In the genomic region with DNA sequence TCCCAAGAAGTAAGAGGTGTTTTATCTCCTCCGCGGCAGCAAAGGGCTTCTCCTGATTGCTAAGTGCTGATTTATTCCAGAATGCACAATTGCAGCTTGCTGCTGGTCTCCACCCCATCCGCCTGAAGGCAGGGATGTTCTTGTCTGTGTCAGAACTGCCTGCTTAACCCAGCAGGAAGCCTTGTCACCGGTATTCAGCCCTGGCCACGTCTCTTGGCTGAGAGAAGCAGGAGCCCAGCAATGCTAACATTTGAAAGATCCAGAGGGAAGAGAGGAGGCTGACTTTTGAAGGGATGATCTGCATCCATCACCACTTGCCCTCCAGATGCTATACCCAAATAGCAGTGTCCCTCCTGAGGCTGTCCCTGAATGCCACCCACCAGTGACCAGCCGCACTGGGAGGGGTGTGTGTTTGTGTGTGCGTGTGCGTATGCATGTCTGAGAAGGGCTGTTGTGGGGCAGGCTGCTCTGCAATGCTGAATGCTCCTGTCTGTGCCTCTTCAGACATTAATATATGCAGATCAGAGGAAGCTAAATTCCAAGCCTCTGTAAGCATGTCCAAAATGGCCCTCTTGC, we compare ENCODE assay signal across 10 cellular contexts. TPM values are rescaled to one million over a fixed set of nuclear protein-coding genes. Genes with fewer than 3 reads are reported as not detected.
A peak's percentile ranks its signal among the peaks of the same experiment; 100 is the strongest.
DNase-seq lines count a peak whose midpoint lies in the region; ATAC-seq, FAIRE-seq and TF ChIP-seq lines count a peak whose summit lies in the region.
"Had no signal": no experiment of that assay in that cellular context is flagged by ENCODE, and none has a peak within 500 bp of the region (broad histone marks: within the 10 kb centered on the region; RNA-seq: fewer than 3 reads in every experiment).

No MANE protein-coding gene starts in this region.

- H2AK5ac ChIP-seq in H9 (ENCODE audit: insufficient read length, low read length) = no peak overlapping the region

- H3K79me1 ChIP-seq in H9 (ENCODE audit: insufficient read depth, low read depth, low read length, poor library complexity, severe bottlenecking) = no peaks in the 10 kb centered on the region

- H3K4me2 ChIP-seq in H9 (ENCODE audit: insufficient read depth, insufficient read length, low read length) = no peak overlapping the region
- H3K4me2 ChIP-seq in fibroblast of lung (ENCODE audit: extremely low read depth, insufficient read depth, low read length) = peak overlapping the region; percentile 73

- no peaks in the 10 kb centered on the region for H4K20me1 ChIP-seq in H9 (ENCODE audit: control insufficient read depth, insufficient read depth, insufficient read length)
- no peaks in the 10 kb centered on the region for H4K20me1 ChIP-seq in fibroblast of lung (ENCODE audit: control insufficient read depth, extremely low read depth, insufficient read depth, low read length)

- no peak overlapping the region for H3K4me3 Mint-ChIP-seq in H9
- H3K4me3 Mint-ChIP-seq in activated CD4-positive, alpha-beta T cell treated with anti-CD3 and anti-CD28 coated beads, Interleukin-2, amount 10 ng/mL, durations not matched to agents 24 days and 14 days = peak overlapping the region; percentile 80

- TF ChIP-seq POLR2A in uterus (IDR thresholded peaks at IDR 0.05) = no peak

- no peak overlapping the region for H2BK5ac ChIP-seq in H9 (ENCODE audit: insufficient read length, low read length)

- DNase-seq in H9 = peak; percentile 49
- DNase-seq in activated CD4-positive, alpha-beta T cell treated with anti-CD3 and anti-CD28 coated beads, Interleukin-2, amount 10 ng/mL, durations not matched to agents 24 days and 14 days = peak; percentile 86
- DNase-seq in fibroblast of lung (ENCODE audit: low read depth in 2 of 2) = no peak
- DNase-seq in sciatic nerve (ENCODE audit: low spot score) = no peak
- DNase-seq in uterus = no peak
- no peak for DNase-seq in RCC 7860 (ENCODE audit: low spot score)
- DNase-seq in mesenteric fat pad (ENCODE audit: low spot score) = no peak

- FAIRE-seq in RCC 7860 (lab: Jason Lieb, UNC) = no peak

- no peak overlapping the region for H2BK12ac ChIP-seq in H9 (ENCODE audit: insufficient read length, low read depth, low read length)

- peaks cover 20 to 34% of the 10 kb centered on the region in 2 experiments for H3K4me1 Mint-ChIP-seq in H9
- H3K4me1 Mint-ChIP-seq in activated CD4-positive, alpha-beta T cell treated with anti-CD3 and anti-CD28 coated beads, Interleukin-2, amount 10 ng/mL, durations not matched to agents 24 days and 14 days = peaks cover 81% of the 10 kb centered on the region

- H3K14ac ChIP-seq in H9 (ENCODE audit: insufficient read depth, low read length) = no peak overlapping the region

- H3K9ac ChIP-seq in H9 (ENCODE audit: extremely low read depth, insufficient read length, low read length) (no peak overlapping the region), fibroblast of lung (ENCODE audit: insufficient read depth, low read length) (no peak overlapping the region)

- no peak overlapping the region for H2AFZ ChIP-seq in H9 (ENCODE audit: low read length)
- H2AFZ ChIP-seq in fibroblast of lung (ENCODE audit: low read length) = no peak overlapping the region

- no peaks in the 10 kb centered on the region for H3K27me3 Mint-ChIP-seq in H9 (ENCODE audit: low read depth)
- H3K27me3 Mint-ChIP-seq in activated CD4-positive, alpha-beta T cell treated with anti-CD3 and anti-CD28 coated beads, Interleukin-2, amount 10 ng/mL, durations not matched to agents 24 days and 14 days = no peaks in the 10 kb centered on the region

- H4K8ac ChIP-seq in H9 (replicated peaks; ENCODE audit: insufficient read length, low read depth, low read length) = no peak overlapping the region

- no peaks in the 10 kb centered on the region for H3K36me3 Mint-ChIP-seq in H9 (ENCODE audit: insufficient read depth in 1 of 3, low read depth in 3 of 3)
- H3K36me3 Mint-ChIP-seq in activated CD4-positive, alpha-beta T cell treated with anti-CD3 and anti-CD28 coated beads, Interleukin-2, amount 10 ng/mL, durations not matched to agents 24 days and 14 days (ENCODE audit: low read depth) = peaks cover 10% of the 10 kb centered on the region

- H4K5ac ChIP-seq in H9 (ENCODE audit: insufficient read length, low read depth, low read length) = no peak overlapping the region

- H3K9me3 Mint-ChIP-seq in H9 = no peaks in the 10 kb centered on the region
- no peaks in the 10 kb centered on the region for H3K9me3 Mint-ChIP-seq in activated CD4-positive, alpha-beta T cell treated with anti-CD3 and anti-CD28 coated beads, Interleukin-2, amount 10 ng/mL, durations not matched to agents 24 days and 14 days

- H3K36me3 ChIP-seq in fibroblast of lung (ENCODE audit: control insufficient read depth, insufficient read depth, low read length) = no peaks in the 10 kb centered on the region
- H3K36me3 ChIP-seq in uterus = no peaks in the 10 kb centered on the region
- H3K36me3 ChIP-seq: adrenal gland had no signal

- H3K27me3 ChIP-seq in H9 (ENCODE audit: insufficient read depth, low read length) = no peaks in the 10 kb centered on the region
- H3K27me3 ChIP-seq in fibroblast of lung (ENCODE audit: control insufficient read depth, insufficient read depth, low read length) = peaks cover 26% of the 10 kb centered on the region
- no peaks in the 10 kb centered on the region for H3K27me3 ChIP-seq in uterus

- H3K27ac ChIP-seq in H9 (ENCODE audit: insufficient read length, low read depth, low read length) (no peak overlapping the region), fibroblast of lung (ENCODE audit: insufficient read depth, low read length) (no peak overlapping the region), uterus (no peak overlapping the region)
- H3K27ac ChIP-seq: adrenal gland had no signal

- intact Hi-C loops in activated CD4-positive, alpha-beta T cell treated with anti-CD3 and anti-CD28 coated beads, Interleukin-2, amount 10 ng/mL, durations not matched to agents 24 days and 14 days (cut with micrococcal nuclease) = loop anchor here (1.0 to 10.0 kb wide), 4 partner anchors 79 to 1055 kb away; a partner anchor contains a TSS
- intact Hi-C loops in sciatic nerve (cut with DNase I) (no loop called here), uterus (cut with DNase I; ENCODE audit: low total_unique reads) (loop anchor here (2.0 kb wide), 1 partner anchor 17 kb away; no protein-coding TSS in a partner anchor)

- no peak overlapping the region for H3K18ac ChIP-seq in H9 (ENCODE audit: insufficient read length, low read depth, low read length)

- TF ChIP-seq CTCF in H9 (conservative IDR thresholded peaks at IDR 0.05) (no peak), fibroblast of lung (conservative IDR thresholded peaks at IDR 0.05 in 1 of 2, IDR thresholded peaks at IDR 0.05 in 1 of 2; ENCODE audit: low read depth in 1 of 2, low read length in 2 of 2) (no peak), uterus (IDR thresholded peaks at IDR 0.05) (no peak)

- H3K9me3 ChIP-seq in H9 (ENCODE audit: control insufficient read depth, low read depth, low read length) = no peaks in the 10 kb centered on the region
- no peaks in the 10 kb centered on the region for H3K9me3 ChIP-seq in fibroblast of lung (ENCODE audit: control insufficient read depth, insufficient read depth, low read depth, low read length)
- H3K9me3 ChIP-seq in uterus = no peaks in the 10 kb centered on the region
- H3K9me3 ChIP-seq: adrenal gland had no signal

- no peaks in the 10 kb centered on the region for H3K23me2 ChIP-seq in H9 (ENCODE audit: insufficient read length, low read depth, low read length, poor library complexity, severe bottlenecking)

- H2BK15ac ChIP-seq in H9 (ENCODE audit: low read depth, low read length) = no peak overlapping the region

- no peak overlapping the region for H3T11ph ChIP-seq in H9 (ENCODE audit: low read length)

- no peak overlapping the region for H3K23ac ChIP-seq in H9 (ENCODE audit: insufficient read length, low read depth, low read length)

- H3K4ac ChIP-seq in H9 (ENCODE audit: low read depth, low read length) = no peak overlapping the region

- ATAC-seq in sciatic nerve (peak; percentile 45), GM18873 (IDR thresholded peaks at IDR 0.05; ENCODE audit: low FRiP score, unreplicated experiment) (no peak)
- ATAC-seq: HCT116 had no signal

- no peaks in the 10 kb centered on the region for H3K79me2 ChIP-seq in H9 (ENCODE audit: insufficient read depth, low read length)
- no peaks in the 10 kb centered on the region for H3K79me2 ChIP-seq in fibroblast of lung (ENCODE audit: control insufficient read depth, insufficient read depth, low read length)

- H3K4me3 ChIP-seq in fibroblast of lung (replicated peaks in 1 of 4; ENCODE audit: control extremely low read depth in 1 of 4, insufficient read depth in 1 of 4, low read depth in 3 of 4, low read length in 4 of 4) (peak overlapping the region; percentile 18 to 33 (median 24)), uterus (no peak overlapping the region)
- H3K4me3 ChIP-seq: adrenal gland had no signal

- no peak overlapping the region for H3K56ac ChIP-seq in H9 (ENCODE audit: insufficient read length, low read depth, low read length)

- H2BK20ac ChIP-seq in H9 (ENCODE audit: low read depth, low read length, poor library complexity, severe bottlenecking) = no peak overlapping the region

- H4K91ac ChIP-seq in H9 (ENCODE audit: insufficient read length, low read depth, low read length) = no peak overlapping the region

- H3K27ac Mint-ChIP-seq in H9 = no peak overlapping the region; a peak in 1 of 7 replicates
- peak overlapping the region; percentile 95 for H3K27ac Mint-ChIP-seq in activated CD4-positive, alpha-beta T cell treated with anti-CD3 and anti-CD28 coated beads, Interleukin-2, amount 10 ng/mL, durations not matched to agents 24 days and 14 days

- no peak overlapping the region for H2BK120ac ChIP-seq in H9 (ENCODE audit: low read depth, low read length, poor library complexity, severe bottlenecking)

- H3K4me1 ChIP-seq in H9 (ENCODE audit: insufficient read depth, low read length) (peaks cover 2% of the 10 kb centered on the region; the same call in 1 of the 2 replicates), fibroblast of lung (ENCODE audit: control insufficient read depth, extremely low read depth, insufficient read depth, low read length) (no peaks in the 10 kb centered on the region), uterus (no peaks in the 10 kb centered on the region)
- H3K4me1 ChIP-seq: adrenal gland had no signal

- no CpG with 5 or more reads among the region's 8 CpGs for WGBS in H9 (ENCODE audit: extremely low coverage, insufficient read length, low lambda C conversion rate)

RNA-seq across cellular contexts. Expression of a gene that starts 4.0 kb away (rescaled TPM):
- total RNA-seq in H9 (2021) (not detected in 2 replicates), fibroblast of lung (not detected in 2 replicates), sciatic nerve (0.80 TPM), uterus (under 1 TPM in 2 of 4 donors, not detected in 2; 0.14 to 0.18 TPM), mesenteric fat pad (0.71 TPM)
- 2.0 and 2.7 TPM in 2 replicates for total RNA-seq in activated CD4-positive, alpha-beta T cell treated with anti-CD3 and anti-CD28 coated beads, Interleukin-2, amount 10 ng/mL, durations not matched to agents 24 days and 14 days
- polyA plus RNA-seq in fibroblast of lung = not detected in 2 replicates
- polyA plus RNA-seq in fibroblast of lung (2012) = not detected in 2 replicates
- not detected in 2 replicates for polyA minus RNA-seq in fibroblast of lung (ENCODE audit: low replicate concordance)

Comparison
In these comparisons a context has a peak if more than half of its experiments do, and no peak if none do; other contexts are left out.
1. DNase-seq: peak in H9 (single experiment) and activated CD4-positive, alpha-beta T cell treated with anti-CD3 and anti-CD28 coated beads, Interleukin-2, amount 10 ng/mL, durations not matched to agents 24 days and 14 days (single experiment); none in fibroblast of lung (0 of 2), sciatic nerve (single experiment), uterus (0 of 2), RCC 7860 (single experiment) and mesenteric fat pad (single experiment).
2. H3K4me3 ChIP-seq: peak in fibroblast of lung (4 of 4); none in uterus (0 of 2).